11 cellular contexts compared by ENCODE assay signal in genomic region chr3:58117561-58118305, GRCh38.
DNase-seq lines count a peak whose midpoint lies in the region; ATAC-seq and TF ChIP-seq lines count a peak whose summit lies in the region.
"Had no signal": no experiment of that assay in that cellular context is flagged by ENCODE, and none has a peak within 500 bp of the region (broad histone marks: within the 10 kb centered on the region; RNA-seq: fewer than 3 reads in every experiment).

No MANE protein-coding gene starts in this region.

- peak overlapping the region; percentile 16 for H3K4me2 ChIP-seq in parathyroid adenoma (ENCODE audit: low read length)

- H3K4me3 Mint-ChIP-seq in activated B cell treated with CpG ODN at 0.5 μM for 24 hours = no peak overlapping the region
- H3K4me3 Mint-ChIP-seq: CD14-positive monocyte had no signal

- POLR2A ChIA-PET in activated B cell treated with CpG ODN at 0.5 μM for 24 hours (lab: Charles Lee) = interaction anchor here (0.6 kb wide), 1 partner anchor 82 kb away, joined by 5 read pairs; no protein-coding TSS in a partner anchor

- H3K36me3 ChIP-seq in parathyroid adenoma (ENCODE audit: control insufficient read depth, insufficient read depth, low read length) (no peaks in the 10 kb centered on the region), BE2C (no peaks in the 10 kb centered on the region; the same call in 1 of the 2 replicates)

- H3K9me3 ChIP-seq in parathyroid adenoma (ENCODE audit: control insufficient read depth, low read length) (no peaks in the 10 kb centered on the region), BE2C (no peaks in the 10 kb centered on the region)

- CTCF ChIA-PET in activated B cell treated with CpG ODN at 0.5 μM for 24 hours (lab: Charles Lee) = no interaction called here

- H3K27ac ChIP-seq in parathyroid adenoma = no peak overlapping the region

- H3K27me3 Mint-ChIP-seq in activated B cell treated with CpG ODN at 0.5 μM for 24 hours = no peaks in the 10 kb centered on the region

- no peak overlapping the region for H3K9ac ChIP-seq in parathyroid adenoma

- DNase-seq in AG08395 (ENCODE audit: low spot score) = peak; percentile 26
- DNase-seq in activated B cell treated with CpG ODN at 0.5 μM for 24 hours = no peak
- DNase-seq in foreskin fibroblast = peak; percentile 21 to 28
- DNase-seq in NCI-H1436 treated with DMSO at 0.1 percent for 48 hours (lab: John Stamatoyannopoulos, UW) = no peak
- no peak for DNase-seq in HT-29 (ENCODE audit: low spot score)
- no peak for DNase-seq in BE2C
- DNase-seq: NCI-H1092 treated with DMSO at 0.1 percent for 48 hours; stimulated activated naive CD4-positive, alpha-beta T cell had no signal

- H3K27me3 ChIP-seq in parathyroid adenoma (ENCODE audit: control insufficient read depth, insufficient read depth, low read length) = no peaks in the 10 kb centered on the region
- H3K27me3 ChIP-seq in BE2C = no peaks in the 10 kb centered on the region

- TF ChIP-seq CTCF in activated B cell treated with CpG ODN at 0.5 μM for 24 hours (IDR thresholded peaks at IDR 0.05) (no peak), foreskin fibroblast (IDR thresholded peaks at IDR 0.05; ENCODE audit: low read depth, low read length) (no peak), parathyroid adenoma (IDR thresholded peaks at IDR 0.05) (no peak), BE2C (IDR thresholded peaks at IDR 0.05; ENCODE audit: low read depth, low read length) (no peak)

- intact Hi-C loops in activated B cell treated with CpG ODN at 0.5 μM for 24 hours (cut with micrococcal nuclease) = loop anchor here (10.0 kb wide), 2 partner anchors 83 to 563 kb away; partner anchors contain the start of gene PDE12

- H3K4me1 ChIP-seq in parathyroid adenoma (peaks cover 49% of the 10 kb centered on the region), BE2C (no peaks in the 10 kb centered on the region)

- peak overlapping the region; percentile 92 for H3K27ac Mint-ChIP-seq in activated B cell treated with CpG ODN at 0.5 μM for 24 hours

- H3K79me2 ChIP-seq in parathyroid adenoma = no peaks in the 10 kb centered on the region

- peaks cover 24% of the 10 kb centered on the region for H3K36me3 Mint-ChIP-seq in activated B cell treated with CpG ODN at 0.5 μM for 24 hours (ENCODE audit: low read depth)

- H2AFZ ChIP-seq in parathyroid adenoma = no peak overlapping the region

- no peak overlapping the region for H3K4me3 ChIP-seq in foreskin fibroblast (ENCODE audit: low read depth in 1 of 2, low read length in 2 of 2)
- no peak overlapping the region for H3K4me3 ChIP-seq in parathyroid adenoma (ENCODE audit: low read depth, low read length)
- no peak overlapping the region for H3K4me3 ChIP-seq in BE2C (ENCODE audit: low read depth, low read length)

- ATAC-seq in activated B cell treated with CpG ODN at 0.5 μM for 24 hours (ENCODE audit: low read depth) (no peak), HG02763 (IDR thresholded peaks at IDR 0.05; ENCODE audit: unreplicated experiment) (no peak)

- H3K9me3 Mint-ChIP-seq in activated B cell treated with CpG ODN at 0.5 μM for 24 hours = no peaks in the 10 kb centered on the region
- H3K9me3 Mint-ChIP-seq: CD14-positive monocyte had no signal

- peaks cover 61% of the 10 kb centered on the region for H3K4me1 Mint-ChIP-seq in activated B cell treated with CpG ODN at 0.5 μM for 24 hours

Comparison
In these comparisons a context has a peak if more than half of its experiments do, and no peak if none do; other contexts are left out.
1. DNase-seq: peak in AG08395 (single experiment) and foreskin fibroblast (2 of 2); none in activated B cell treated with CpG ODN at 0.5 μM for 24 hours (single experiment), NCI-H1436 treated with DMSO at 0.1 percent for 48 hours (single experiment), HT-29 (single experiment) and BE2C (single experiment).